In the genomic region with DNA sequence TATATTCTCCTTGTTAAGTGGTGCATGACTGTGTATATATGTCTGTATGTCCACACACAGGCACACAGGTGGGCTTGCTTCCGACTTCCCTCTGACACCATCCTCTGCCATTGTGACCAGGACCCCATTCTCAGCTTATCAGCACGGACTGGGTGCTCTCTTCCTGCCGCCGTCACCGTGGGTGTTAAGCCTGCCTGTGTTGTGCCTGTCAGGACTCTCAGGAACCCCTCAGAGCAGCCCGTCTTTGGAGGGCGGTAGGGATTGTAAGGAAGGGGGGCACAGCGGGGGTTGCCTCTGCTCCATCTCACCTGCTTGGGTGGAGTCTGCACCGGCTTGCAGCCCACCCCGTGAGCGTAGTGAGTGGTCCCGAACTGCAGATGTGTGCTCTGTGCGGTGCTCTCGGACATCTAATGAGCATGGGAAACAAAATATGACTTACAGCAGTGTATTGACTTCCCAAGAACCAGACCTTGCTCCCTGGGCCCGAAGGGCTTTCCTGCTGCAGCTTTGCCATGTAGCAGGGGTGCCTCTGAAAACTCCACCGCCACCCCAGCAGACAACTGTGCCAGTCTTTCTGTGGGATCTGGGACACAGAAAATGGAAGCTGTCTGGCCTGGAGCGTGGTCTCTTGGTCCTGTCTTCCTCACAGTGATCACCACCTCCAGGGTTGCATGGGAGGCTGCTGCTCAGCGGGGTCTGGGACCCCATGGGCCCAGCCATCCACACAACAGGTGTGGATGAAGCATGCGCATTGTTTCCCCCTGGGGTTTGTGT, we compare ENCODE assay signal across 1 cellular context.
TF ChIP-seq lines count a peak whose summit lies in the region.

No MANE protein-coding gene starts in this region.

TF ChIP-seq in GM23338, 12 proteins besides CTCF, POLR2A, EP300 and RAD21 (continued from another document):
- no peak for TF ChIP-seq ETS1 (IDR thresholded peaks at IDR 0.05)
- no peak for TF ChIP-seq NANOG (IDR thresholded peaks at IDR 0.05; ENCODE audit: borderline replicate concordance)
- no peak for TF ChIP-seq ZNF331 (CRISPR knock-in tag; IDR thresholded peaks at IDR 0.05; ENCODE audit: low read depth)
